ENCODE assay signal across 19 cellular contexts in genomic region chr9:86578722-86579121, GRCh38.
DNase-seq lines count a peak whose midpoint lies in the region; ATAC-seq and TF ChIP-seq lines count a peak whose summit lies in the region.
"Had no signal": no experiment of that assay in that cellular context is flagged by ENCODE, and none has a peak within 500 bp of the region (broad histone marks: within the 10 kb centered on the region; RNA-seq: fewer than 3 reads in every experiment).

No MANE protein-coding gene starts in this region.

- H3K4me1 ChIP-seq in neural progenitor cell = peaks cover 12% of the 10 kb centered on the region
- H3K4me1 ChIP-seq: A549, HAP-1 had no signal

- H3K4me3 Mint-ChIP-seq in stimulated activated naive CD8-positive, alpha-beta T cell treated with anti-CD3 and anti-CD28 coated beads, Interleukin-15, amount 100 ng/mL, for 72 hours = no peak overlapping the region
- H3K4me3 Mint-ChIP-seq in brain (no peak overlapping the region), neural progenitor cell (no peak overlapping the region)
- H3K4me3 Mint-ChIP-seq: CD8-positive, alpha-beta T cell had no signal

- no peak overlapping the region for H3K9ac ChIP-seq in neural progenitor cell
- H3K9ac ChIP-seq: GM23248 had no signal

- no peak overlapping the region for H3K4me3 ChIP-seq in neural progenitor cell
- H3K4me3 ChIP-seq: A549, GM12878, GM23248, HAP-1 had no signal

- H3K36me3 ChIP-seq in neural progenitor cell = no peaks in the 10 kb centered on the region
- H3K36me3 ChIP-seq: HAP-1 had no signal

- peak; percentile 28 for ATAC-seq in stimulated activated naive CD8-positive, alpha-beta T cell treated with anti-CD3 and anti-CD28 coated beads, Interleukin-15, amount 100 ng/mL, for 72 hours
- ATAC-seq in stimulated activated naive CD8-positive, alpha-beta T cell treated with anti-CD3 and anti-CD28 coated beads, Interleukin-15, Interleukin-2, amounts not matched to agents 100 U/mL and 50 U/mL, for 24 hours = no peak
- ATAC-seq in GM18868 (IDR thresholded peaks at IDR 0.05; ENCODE audit: unreplicated experiment) = no peak
- ATAC-seq: A549; CD8-positive, alpha-beta T cell; GM12878 had no signal

- no peaks in the 10 kb centered on the region for H3K9me3 Mint-ChIP-seq in stimulated activated naive CD8-positive, alpha-beta T cell treated with anti-CD3 and anti-CD28 coated beads, Interleukin-15, amount 100 ng/mL, for 72 hours
- H3K9me3 Mint-ChIP-seq in brain (peaks cover 6 to 15% (median 12%) of the 10 kb centered on the region in 5 experiments), neural progenitor cell (peaks cover 3% of the 10 kb centered on the region)
- H3K9me3 Mint-ChIP-seq: CD8-positive, alpha-beta T cell had no signal

- H3K36me3 Mint-ChIP-seq in brain (peaks cover 7% of the 10 kb centered on the region), neural progenitor cell (no peaks in the 10 kb centered on the region)
- H3K36me3 Mint-ChIP-seq: CD8-positive, alpha-beta T cell had no signal

- H3K9me3 ChIP-seq in neural progenitor cell (ENCODE audit: low read depth) = no peaks in the 10 kb centered on the region
- H3K9me3 ChIP-seq: A549, HAP-1 had no signal

- H3K27ac Mint-ChIP-seq in stimulated activated naive CD8-positive, alpha-beta T cell treated with anti-CD3 and anti-CD28 coated beads, Interleukin-15, amount 100 ng/mL, for 72 hours = peak overlapping the region in 1 of 2 donors; percentile 55
- H3K27ac Mint-ChIP-seq in brain (peak overlapping the region in 4 of 5 experiments; percentile 10 to 88 (median 34)), neural progenitor cell (peak overlapping the region; percentile 3)
- H3K27ac Mint-ChIP-seq: CD8-positive, alpha-beta T cell had no signal

- H3F3A ChIP-seq in neural progenitor cell (ENCODE audit: low read depth) = no peaks in the 10 kb centered on the region

- H3K27ac ChIP-seq in neural progenitor cell (no peak overlapping the region), caudate nucleus (ENCODE audit: low read depth, low read length) (no peak overlapping the region)
- H3K27ac ChIP-seq: 22Rv1, A549, GM23248 had no signal

- peaks cover 30% of the 10 kb centered on the region for H3K27me3 Mint-ChIP-seq in stimulated activated naive CD8-positive, alpha-beta T cell treated with anti-CD3 and anti-CD28 coated beads, Interleukin-15, amount 100 ng/mL, for 72 hours
- no peaks in the 10 kb centered on the region for H3K27me3 Mint-ChIP-seq in brain
- H3K27me3 Mint-ChIP-seq in neural progenitor cell (ENCODE audit: insufficient read depth, low read depth) = peaks cover 10% of the 10 kb centered on the region

- no peaks in the 10 kb centered on the region for H3K27me3 ChIP-seq in neural progenitor cell

- no peak overlapping the region for H2AFZ ChIP-seq in neural progenitor cell (replicated peaks)
- H2AFZ ChIP-seq: GM23248 had no signal

- no peaks in the 10 kb centered on the region for H3K4me1 Mint-ChIP-seq in stimulated activated naive CD8-positive, alpha-beta T cell treated with anti-CD3 and anti-CD28 coated beads, Interleukin-15, amount 100 ng/mL, for 72 hours
- H3K4me1 Mint-ChIP-seq in brain (peaks cover 62% of the 10 kb centered on the region), neural progenitor cell (peaks cover 19% of the 10 kb centered on the region)

- no peak for TF ChIP-seq CTCF in brain (conservative IDR thresholded peaks at IDR 0.05)
- no peak for TF ChIP-seq CTCF in neural progenitor cell (IDR thresholded peaks at IDR 0.05)

- no peaks in the 10 kb centered on the region for H3K79me2 ChIP-seq in neural progenitor cell (ENCODE audit: low read depth)

- H3K4me2 ChIP-seq in neural progenitor cell = no peak overlapping the region
- H3K4me2 ChIP-seq: A549 had no signal

- H4K20me1 ChIP-seq in neural progenitor cell (ENCODE audit: low read depth) = no peaks in the 10 kb centered on the region

- DNase-seq in stimulated activated naive CD8-positive, alpha-beta T cell treated with anti-CD3 and anti-CD28 coated beads, Interleukin-15, amount 100 ng/mL, for 72 hours = no peak
- no peak for DNase-seq in stimulated activated naive CD8-positive, alpha-beta T cell treated with anti-CD3 and anti-CD28 coated beads, Interleukin-15, Interleukin-2, amounts not matched to agents 100 U/mL and 50 U/mL, for 24 hours
- no peak for DNase-seq in neural progenitor cell (ENCODE audit: low spot score)
- DNase-seq in H4 (ENCODE audit: low spot score) = no peak
- no peak for DNase-seq in caudate nucleus (lab: John Stamatoyannopoulos, UW)
- no peak for DNase-seq in DMS153 (lab: John Stamatoyannopoulos, UW)
- DNase-seq: AML-193; Calu3; CD8-positive, alpha-beta T cell; DMS53; DND-41; EL; GM23248 had no signal
